In the genomic region with DNA sequence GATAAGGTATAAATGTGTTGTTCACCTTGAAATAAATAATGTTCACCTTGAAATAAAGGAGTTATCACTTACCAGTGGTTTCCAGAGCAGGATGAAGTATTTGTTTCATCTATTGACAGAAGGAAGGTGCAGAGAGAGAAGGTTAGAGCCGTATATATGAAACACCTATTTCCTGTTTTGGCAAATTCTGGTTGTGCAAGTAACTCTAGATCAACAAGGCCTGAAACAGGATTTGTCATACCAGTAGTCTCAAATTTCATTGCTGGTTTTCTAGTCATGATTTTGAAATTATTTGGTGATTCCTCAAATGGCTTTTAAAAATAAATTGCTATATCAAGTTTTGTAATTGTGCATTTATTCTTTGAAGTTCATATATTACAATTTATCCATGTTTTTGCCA, we compare ENCODE assay signal across 20 cellular contexts. TPM values are rescaled to one million over a fixed set of nuclear protein-coding genes. Genes with fewer than 3 reads are reported as not detected.
DNase-seq lines count a peak whose midpoint lies in the region; ATAC-seq lines count a peak whose summit lies in the region.
"Had no signal": no experiment of that assay in that cellular context is flagged by ENCODE, and none has a peak within 500 bp of the region (broad histone marks: within the 10 kb centered on the region; RNA-seq: fewer than 3 reads in every experiment).

A gene with protein sequence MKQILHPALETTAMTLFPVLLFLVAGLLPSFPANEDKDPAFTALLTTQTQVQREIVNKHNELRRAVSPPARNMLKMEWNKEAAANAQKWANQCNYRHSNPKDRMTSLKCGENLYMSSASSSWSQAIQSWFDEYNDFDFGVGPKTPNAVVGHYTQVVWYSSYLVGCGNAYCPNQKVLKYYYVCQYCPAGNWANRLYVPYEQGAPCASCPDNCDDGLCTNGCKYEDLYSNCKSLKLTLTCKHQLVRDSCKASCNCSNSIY (minus strand): TSS at position 130 of the 400 bp plus-strand sequence. CDS start 21 bp downstream, at position 109.

- H3K4me1 ChIP-seq in aorta (ENCODE audit: control insufficient read depth in 1 of 2, insufficient read depth in 2 of 2, low read length in 2 of 2), result no peaks in the 10 kb centered on the region
- H3K4me1 ChIP-seq: HAP-1, heart left ventricle, left lung had no signal

- ATAC-seq in GM18870 (IDR thresholded peaks at IDR 0.05; ENCODE audit: unreplicated experiment), result peak; percentile 56
- no peak for ATAC-seq in aorta (ENCODE audit: low FRiP score)
- ATAC-seq: heart left ventricle, left lung, natural killer cell had no signal

- no peak within 1 kb of the TSS for H3K27ac ChIP-seq in epithelial cell of prostate
- no peak within 1 kb of the TSS for H3K27ac ChIP-seq in aorta (ENCODE audit: low read depth in 1 of 2, low read length in 2 of 2)
- H3K27ac ChIP-seq: coronary artery, heart left ventricle had no signal

- WGBS in aorta, 2 donors, result 37 to 45% methylated on average over 1 of the region's 1 CpG

- H3K9me3 ChIP-seq in aorta (ENCODE audit: control insufficient read depth, low read length), result no peaks in the 10 kb centered on the region
- H3K9me3 ChIP-seq: HAP-1, heart left ventricle, left lung had no signal

- no peaks in the 10 kb centered on the region for H3K27me3 ChIP-seq in aorta (ENCODE audit: control insufficient read depth in 1 of 2, insufficient read depth in 2 of 2, low read length in 1 of 2)
- H3K27me3 ChIP-seq: heart left ventricle, left lung had no signal

- intact Hi-C loops in aorta (cut with DNase I), result no loop called here

- no peak within 1 kb of the TSS for H3K4me3 ChIP-seq in aorta (ENCODE audit: low read length in 2 of 2)
- H3K4me3 ChIP-seq: coronary artery, HAP-1, heart left ventricle, left lung had no signal

- no peaks in the 10 kb centered on the region for H3K36me3 ChIP-seq in aorta (ENCODE audit: control insufficient read depth in 1 of 2, insufficient read depth in 2 of 2, low read length in 1 of 2)
- H3K36me3 ChIP-seq: HAP-1, heart left ventricle, left lung had no signal

- DNase-seq in DMS153 (lab: John Stamatoyannopoulos, UW) (peak; percentile 89), NCI-H510A (lab: John Stamatoyannopoulos, UW) (peak; percentile 28), epithelial cell of prostate (ENCODE audit: low read depth, low spot score) (peak; percentile 16), aorta (no peak), UCSD-AML1 (lab: John Stamatoyannopoulos, UW; ENCODE audit: unreplicated experiment) (no peak), NCI-H187 (lab: John Stamatoyannopoulos, UW) (no peak), KG1 (lab: John Stamatoyannopoulos, UW) (no peak)
- DNase-seq: activated CD4-positive, alpha-beta T cell treated with anti-CD3 and anti-CD28 coated beads, Interleukin-2, amount 10 ng/mL, durations not matched to agents 7 days and 5 days; activated effector memory CD4-positive, alpha-beta T cell treated with anti-CD3 and anti-CD28 coated beads, Interleukin-2, amount 50 U/mL, for 16 hours; endodermal cell; GDM1; heart left ventricle; left lung; natural killer cell; NCI-H1436 treated with DMSO at 0.1 percent for 48 hours; NCI-H345 had no signal

RNA-seq across cellular contexts. Expression of the gene that starts here (rescaled TPM):
- total RNA-seq in aorta, result not detected
- under 1 TPM in 1 of 2 donors, not detected in 1; 0.05 TPM for polyA plus RNA-seq in aorta
- total RNA-seq: activated CD4-positive, alpha-beta T cell treated with anti-CD3 and anti-CD28 coated beads, Interleukin-2, amount 10 ng/mL, durations not matched to agents 7 days and 5 days; endodermal cell; left lung; M059J; natural killer cell had no signal

Comparison
In these comparisons a context has a peak if more than half of its experiments do, and no peak if none do; other contexts are left out.
1. DNase-seq: peak in DMS153 (single experiment), NCI-H510A (single experiment) and epithelial cell of prostate (single experiment); none in aorta (0 of 2), UCSD-AML1 (single experiment), NCI-H187 (0 of 2) and KG1 (single experiment).